10 cellular contexts compared by ENCODE assay signal in the genomic region with DNA sequence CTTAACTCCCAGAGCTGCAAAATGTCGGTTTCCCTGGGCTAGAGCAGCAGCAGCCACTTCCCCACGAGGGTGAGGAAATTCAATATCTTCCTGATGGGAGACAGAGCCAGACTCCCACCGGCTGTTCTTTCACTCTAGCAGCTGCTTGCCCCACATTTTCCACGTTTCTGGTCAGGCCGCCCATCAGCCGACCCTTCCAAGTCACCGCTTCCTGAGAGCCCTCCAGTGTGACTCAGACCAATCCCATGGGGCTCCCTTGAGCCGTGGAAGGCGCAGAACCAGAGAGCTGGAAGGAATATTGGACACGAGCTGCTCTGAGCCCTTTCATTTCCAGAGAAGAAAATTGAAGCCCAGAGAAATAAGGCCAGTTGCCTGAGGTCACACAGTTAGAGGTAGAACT.
A peak's percentile ranks its signal among the peaks of the same experiment; 100 is the strongest.
DNase-seq lines count a peak whose midpoint lies in the region; ATAC-seq and TF ChIP-seq lines count a peak whose summit lies in the region.
"Had no signal": no experiment of that assay in that cellular context is flagged by ENCODE, and none has a peak within 500 bp of the region (broad histone marks: within the 10 kb centered on the region; RNA-seq: fewer than 3 reads in every experiment).

No MANE protein-coding gene starts in this region.

- TF ChIP-seq POLR2A in uterus (IDR thresholded peaks at IDR 0.05), result no peak

- DNase-seq in NCI-H69 (lab: John Stamatoyannopoulos, UW), result peak; percentile 26
- peak; percentile 93 for DNase-seq in fibroblast of mammary gland (ENCODE audit: low read depth)
- peak; percentile 100 for DNase-seq in myocyte (ENCODE audit: low read depth)
- DNase-seq in uterus, result peak; percentile 59 to 83
- no peak for DNase-seq in HT-29 (ENCODE audit: low spot score)
- no peak for DNase-seq in GM19238 (ENCODE audit: insufficient read length, low spot score)
- DNase-seq: activated CD4-positive, alpha-beta T cell treated with anti-CD3 and anti-CD28 coated beads, Interleukin-2, amount 10 ng/mL, durations not matched to agents 7 days and 5 days; activated naive CD8-positive, alpha-beta T cell treated with anti-CD3 and anti-CD28 coated beads, Interleukin-2, amount 50 U/mL, for 24 hours had no signal

- H3K4me1 Mint-ChIP-seq in activated T-helper 17 cell treated with anti-CD3 and anti-CD28 coated beads, Interleukin-2, amount 50 U/mL, for 72 hours, result no peaks in the 10 kb centered on the region
- H3K4me1 Mint-ChIP-seq: activated CD4-positive, alpha-beta T cell treated with anti-CD3 and anti-CD28 coated beads, Interleukin-2, amount 10 ng/mL, durations not matched to agents 7 days and 5 days; activated naive CD8-positive, alpha-beta T cell treated with anti-CD3 and anti-CD28 coated beads, Interleukin-2, amount 50 U/mL, for 24 hours; stimulated activated effector memory CD8-positive, alpha-beta T cell treated with anti-CD3 and anti-CD28 coated beads, Interleukin-12 subunit alpha, Interleukin-12 subunit beta, amount 100 ng/mL, for 72 hours had no signal

- H3K27me3 Mint-ChIP-seq in activated T-helper 17 cell treated with anti-CD3 and anti-CD28 coated beads, Interleukin-2, amount 50 U/mL, for 72 hours, result peaks cover 3% of the 10 kb centered on the region
- H3K27me3 Mint-ChIP-seq: activated CD4-positive, alpha-beta T cell treated with anti-CD3 and anti-CD28 coated beads, Interleukin-2, amount 10 ng/mL, durations not matched to agents 7 days and 5 days had no signal

- TF ChIP-seq CTCF in fibroblast of mammary gland (conservative IDR thresholded peaks at IDR 0.05; ENCODE audit: control insufficient read depth, insufficient read depth, low read depth, low read length), result no peak
- TF ChIP-seq CTCF in uterus (IDR thresholded peaks at IDR 0.05), result no peak

- H3K4me3 ChIP-seq in fibroblast of mammary gland (ENCODE audit: control insufficient read depth, low read depth, low read length) (no peak overlapping the region), uterus (no peak overlapping the region)

- H3K27ac ChIP-seq in uterus, result peak overlapping the region; percentile 67 to 70

- H3K9me3 ChIP-seq in uterus, result peaks cover 0 to 16% of the 10 kb centered on the region in 2 donors

- no peak for ATAC-seq in activated T-helper 17 cell treated with anti-CD3 and anti-CD28 coated beads, Interleukin-2, amount 50 U/mL, for 72 hours (replicated peaks)
- ATAC-seq: activated naive CD8-positive, alpha-beta T cell treated with anti-CD3 and anti-CD28 coated beads, Interleukin-2, amount 50 U/mL, for 24 hours; stimulated activated effector memory CD8-positive, alpha-beta T cell treated with anti-CD3 and anti-CD28 coated beads, Interleukin-12 subunit alpha, Interleukin-12 subunit beta, amount 100 ng/mL, for 72 hours had no signal

- no peak overlapping the region for H3K4me3 Mint-ChIP-seq in activated T-helper 17 cell treated with anti-CD3 and anti-CD28 coated beads, Interleukin-2, amount 50 U/mL, for 72 hours
- H3K4me3 Mint-ChIP-seq: activated CD4-positive, alpha-beta T cell treated with anti-CD3 and anti-CD28 coated beads, Interleukin-2, amount 10 ng/mL, durations not matched to agents 7 days and 5 days; activated naive CD8-positive, alpha-beta T cell treated with anti-CD3 and anti-CD28 coated beads, Interleukin-2, amount 50 U/mL, for 24 hours; stimulated activated effector memory CD8-positive, alpha-beta T cell treated with anti-CD3 and anti-CD28 coated beads, Interleukin-12 subunit alpha, Interleukin-12 subunit beta, amount 100 ng/mL, for 72 hours had no signal

- H3K36me3 Mint-ChIP-seq in activated T-helper 17 cell treated with anti-CD3 and anti-CD28 coated beads, Interleukin-2, amount 50 U/mL, for 72 hours (ENCODE audit: low read depth), result no peaks in the 10 kb centered on the region
- H3K36me3 Mint-ChIP-seq: stimulated activated effector memory CD8-positive, alpha-beta T cell treated with anti-CD3 and anti-CD28 coated beads, Interleukin-12 subunit alpha, Interleukin-12 subunit beta, amount 100 ng/mL, for 72 hours had no signal

- no peak overlapping the region for H3K27ac Mint-ChIP-seq in activated T-helper 17 cell treated with anti-CD3 and anti-CD28 coated beads, Interleukin-2, amount 50 U/mL, for 72 hours
- H3K27ac Mint-ChIP-seq: activated CD4-positive, alpha-beta T cell treated with anti-CD3 and anti-CD28 coated beads, Interleukin-2, amount 10 ng/mL, durations not matched to agents 7 days and 5 days; activated naive CD8-positive, alpha-beta T cell treated with anti-CD3 and anti-CD28 coated beads, Interleukin-2, amount 50 U/mL, for 24 hours; stimulated activated effector memory CD8-positive, alpha-beta T cell treated with anti-CD3 and anti-CD28 coated beads, Interleukin-12 subunit alpha, Interleukin-12 subunit beta, amount 100 ng/mL, for 72 hours had no signal

- H3K36me3 ChIP-seq in uterus, result no peaks in the 10 kb centered on the region

- intact Hi-C loops in uterus (cut with DNase I; ENCODE audit: low total_unique reads), result no loop called here

- H3K4me1 ChIP-seq in uterus, result peaks cover 0 to 10% of the 10 kb centered on the region in 2 donors

- H3K9me3 Mint-ChIP-seq in activated T-helper 17 cell treated with anti-CD3 and anti-CD28 coated beads, Interleukin-2, amount 50 U/mL, for 72 hours, result peaks cover 10% of the 10 kb centered on the region

- no peaks in the 10 kb centered on the region for H3K27me3 ChIP-seq in uterus

Comparison
In these comparisons a context has a peak if more than half of its experiments do, and no peak if none do; other contexts are left out.
1. DNase-seq: peak in NCI-H69 (single experiment), fibroblast of mammary gland (single experiment), myocyte (single experiment) and uterus (2 of 2); none in HT-29 (single experiment) and GM19238 (single experiment).